Comparison of ENCODE assay signal across 8 cellular contexts in genomic region chr17:75240394-75241142, GRCh38. TPM values are rescaled to one million over a fixed set of nuclear protein-coding genes. Genes with fewer than 3 reads are reported as not detected.
DNase-seq lines count a peak whose midpoint lies in the region; ATAC-seq and TF ChIP-seq lines count a peak whose summit lies in the region.

No MANE protein-coding gene starts in this region.

- H3K27me3 ChIP-seq in BLaER1 (no peaks in the 10 kb centered on the region), HCT116 (ENCODE audit: insufficient read depth, low read length) (no peaks in the 10 kb centered on the region)

- ATAC-seq in HCT116 (peak; percentile 80), HG03378 (IDR thresholded peaks at IDR 0.05; ENCODE audit: unreplicated experiment) (no peak), HG02852 (IDR thresholded peaks at IDR 0.05; ENCODE audit: unreplicated experiment) (no peak)
- ATAC-seq in stimulated activated naive B cell treated with anti-CD40 and anti-IgM and Interleukin-4, amounts not matched to agents 10 μg/mL and 1 μg/mL and 100 μg/mL, for 72 hours (replicated peaks): peak in 1 of 2 donors; percentile 38

- H3K9me3 Mint-ChIP-seq in activated naive CD8-positive, alpha-beta T cell (ENCODE audit: low read depth): no peaks in the 10 kb centered on the region
- H3K9me3 Mint-ChIP-seq in stimulated activated naive B cell treated with anti-CD40 and anti-IgM and Interleukin-4, amounts not matched to agents 10 μg/mL and 1 μg/mL and 100 μg/mL, for 72 hours: no peaks in the 10 kb centered on the region

- POLR2A ChIA-PET in HCT116 (lab: Charles Lee): interaction anchor here (1.0 to 1.5 kb wide), 3 partner anchors 21 to 127 kb away, joined by 3 to 6 read pairs (median 6); partner anchors contain the start of genes GGA3, MIF4GD and MRPS7

- intact Hi-C loops in HCT116 (cut with micrococcal nuclease): loop anchor here (1.0 to 2.0 kb wide), 2 partner anchors 164 to 172 kb away; partner anchors contain the start of gene GRB2

- H3K9me2 ChIP-seq in HCT116 (ENCODE audit: insufficient read depth): no peaks in the 10 kb centered on the region

- DNase-seq in HCT116 (ENCODE audit: low read depth, low spot score): peak; percentile 35
- peak; percentile 36 for DNase-seq in OCI-M1 (lab: John Stamatoyannopoulos, UW)
- peak; percentile 91 for DNase-seq in iPS-NIHi7 (ENCODE audit: extremely low spot score)
- DNase-seq in stimulated activated naive B cell treated with anti-CD40 and anti-IgM and Interleukin-4, amounts not matched to agents 10 μg/mL and 1 μg/mL and 100 μg/mL, for 72 hours: no peak

- RAD21 ChIA-PET in HCT116 (lab: Charles Lee; ENCODE audit: low non-redundant PET in 1 of 2, low total read pairs in 2 of 2, uncharacterized antibody in 2 of 2, unreplicated experiment in 2 of 2): no interaction called here

- H3K4me1 Mint-ChIP-seq in activated naive CD8-positive, alpha-beta T cell (ENCODE audit: low read depth): peaks cover 39% of the 10 kb centered on the region
- H3K4me1 Mint-ChIP-seq in stimulated activated naive B cell treated with anti-CD40 and anti-IgM and Interleukin-4, amounts not matched to agents 10 μg/mL and 1 μg/mL and 100 μg/mL, for 72 hours: peaks cover 35 to 57% of the 10 kb centered on the region in 2 donors

- H3K36me3 ChIP-seq in BLaER1 (peaks cover 94% of the 10 kb centered on the region), HCT116 (ENCODE audit: control insufficient read depth in 1 of 2, insufficient read depth in 2 of 2, low read length in 2 of 2) (peaks cover 62 to 83% of the 10 kb centered on the region in 2 experiments)

- H4K20me1 ChIP-seq in BLaER1 (peaks cover 54% of the 10 kb centered on the region), HCT116 (ENCODE audit: insufficient read depth) (peaks cover 6% of the 10 kb centered on the region; the same call in 1 of the 2 replicates)

- H3K4me1 ChIP-seq in BLaER1 (peaks cover 53% of the 10 kb centered on the region), HCT116 (ENCODE audit: control insufficient read depth in 1 of 2, insufficient read depth in 2 of 2, low read length in 2 of 2) (peaks cover 0 to 11% of the 10 kb centered on the region in 2 experiments; a peak in 1 of 4 replicates)

- BruUV-seq in HCT116 (replicated peaks; lab: Mats Ljungman, UMichigan): TSS peak; percentile 6

- H3K4me3 ChIP-seq in BLaER1: no peak overlapping the region
- no peak overlapping the region for H3K4me3 ChIP-seq in HCT116 (replicated peaks in 1 of 2; ENCODE audit: low read depth in 1 of 2, low read length in 2 of 2)

- H3K27ac Mint-ChIP-seq in activated naive CD8-positive, alpha-beta T cell: peak overlapping the region; percentile 72
- H3K27ac Mint-ChIP-seq in stimulated activated naive B cell treated with anti-CD40 and anti-IgM and Interleukin-4, amounts not matched to agents 10 μg/mL and 1 μg/mL and 100 μg/mL, for 72 hours: peak overlapping the region; percentile 84

- H3K4me2 ChIP-seq in BLaER1 (0 out of 2 replicates have a peak overlapping the region, but pooled peaks have one; percentile 9), HCT116 (ENCODE audit: low read length) (no peak overlapping the region)

- H3K9ac ChIP-seq in BLaER1 (no peak overlapping the region), HCT116 (ENCODE audit: low read length) (no peak overlapping the region)

- peak; percentile 69 for TF ChIP-seq RAD21 in HCT116 (IDR thresholded peaks at IDR 0.05; ENCODE audit: low read depth)

- no peak overlapping the region for H3K4me3 Mint-ChIP-seq in activated naive CD8-positive, alpha-beta T cell
- H3K4me3 Mint-ChIP-seq in stimulated activated naive B cell treated with anti-CD40 and anti-IgM and Interleukin-4, amounts not matched to agents 10 μg/mL and 1 μg/mL and 100 μg/mL, for 72 hours: peak overlapping the region in 1 of 2 donors; percentile 7

- H3K27me3 Mint-ChIP-seq in activated naive CD8-positive, alpha-beta T cell: no peaks in the 10 kb centered on the region
- H3K27me3 Mint-ChIP-seq in stimulated activated naive B cell treated with anti-CD40 and anti-IgM and Interleukin-4, amounts not matched to agents 10 μg/mL and 1 μg/mL and 100 μg/mL, for 72 hours: no peaks in the 10 kb centered on the region

- peak; percentile 99 to 100 (median 100) for TF ChIP-seq CTCF in HCT116 (IDR thresholded peaks at IDR 0.05 in 2 of 3, conservative IDR thresholded peaks at IDR 0.05 in 1 of 3; ENCODE audit: borderline replicate concordance in 1 of 3, insufficient read depth in 1 of 3, low read depth in 2 of 3, low read length in 2 of 3)

- 0 out of 2 replicates have a peak overlapping the region, but pooled peaks have one; percentile 26 for H3K27ac ChIP-seq in BLaER1
- peak overlapping the region; percentile 40; the same call in 1 of the 2 replicates for H3K27ac ChIP-seq in HCT116 (ENCODE audit: low read depth, low read length)

- peaks cover 4% of the 10 kb centered on the region for H3K36me3 Mint-ChIP-seq in activated naive CD8-positive, alpha-beta T cell
- peaks cover 42 to 75% of the 10 kb centered on the region in 2 donors for H3K36me3 Mint-ChIP-seq in stimulated activated naive B cell treated with anti-CD40 and anti-IgM and Interleukin-4, amounts not matched to agents 10 μg/mL and 1 μg/mL and 100 μg/mL, for 72 hours

- H3K9me3 ChIP-seq in BLaER1 (no peaks in the 10 kb centered on the region), HCT116 (ENCODE audit: control insufficient read depth in 1 of 2, insufficient read depth in 1 of 2, low read depth in 1 of 2, low read length in 2 of 2) (no peaks in the 10 kb centered on the region)

- CTCF ChIA-PET in HCT116 (lab: Charles Lee): interaction anchor here (0.6 to 3.3 kb wide), 25 partner anchors 9 to 507 kb away, joined by 3 to 30 read pairs (median 4); partner anchors contain the start of genes GGA3, GRB2, JPT1 and MIF4GD

- no peak for TF ChIP-seq POLR2A in HCT116 (IDR thresholded peaks at IDR 0.05; ENCODE audit: borderline replicate concordance, extremely low read depth, insufficient read depth, insufficient read length)

- no peaks in the 10 kb centered on the region for H3K79me2 ChIP-seq in HCT116 (ENCODE audit: insufficient read depth, low read length)

- no peak overlapping the region for H2AFZ ChIP-seq in HCT116 (ENCODE audit: low read depth, low read length, poor library complexity, severe bottlenecking)

TF ChIP-seq in HCT116, 20 proteins besides CTCF, POLR2A, EP300 and RAD21:
- TF ChIP-seq EGR1 (IDR thresholded peaks at IDR 0.05; ENCODE audit: low read depth) (no peak), ZNF274 (IDR thresholded peaks at IDR 0.05; ENCODE audit: low read depth, low read length) (no peak), POLR2AphosphoS5 (IDR thresholded peaks at IDR 0.05; ENCODE audit: low read depth, low read length) (peak; percentile 44), EZH2 (IDR thresholded peaks at IDR 0.05) (no peak), YY1 (IDR thresholded peaks at IDR 0.05; ENCODE audit: extremely low read depth, insufficient replicate concordance, low read depth, low read length) (peak; percentile 43)

RNA-seq across cellular contexts. Expression of gene GGA3, which starts 20.8 kb away (rescaled TPM):
- total RNA-seq in HCT116 (2021; ENCODE audit: unreplicated experiment): 58.3 TPM
- polyA plus RNA-seq in HCT116 (2012): 44.4 and 49.7 TPM in 2 replicates

RNA-seq across cellular contexts. Expression of gene MRPS7, which starts 21.1 kb away (rescaled TPM):
- total RNA-seq in HCT116 (2021; ENCODE audit: unreplicated experiment): 104 TPM
- polyA plus RNA-seq in HCT116 (2012): 65.0 and 86.9 TPM in 2 replicates

RNA-seq across cellular contexts. Expression of gene MIF4GD, which starts 30.5 kb away (rescaled TPM):
- 35.2 TPM for total RNA-seq in HCT116 (2021; ENCODE audit: unreplicated experiment)
- 50.2 and 52.7 TPM in 2 replicates for polyA plus RNA-seq in HCT116 (2012)

RNA-seq across cellular contexts. Expression of gene NUP85, which starts 35.1 kb away (rescaled TPM):
- 164 TPM for total RNA-seq in HCT116 (2021; ENCODE audit: unreplicated experiment)
- polyA plus RNA-seq in HCT116 (2012): 97.9 and 108 TPM in 2 replicates

RNA-seq across cellular contexts. Expression of gene SLC25A19, which starts 48.7 kb away (rescaled TPM):
- total RNA-seq in HCT116 (2021; ENCODE audit: unreplicated experiment): 38.7 TPM
- 31.1 and 33.4 TPM in 2 replicates for polyA plus RNA-seq in HCT116 (2012)
